Comparison of ENCODE assay signal across 1 cellular context in the genomic region with DNA sequence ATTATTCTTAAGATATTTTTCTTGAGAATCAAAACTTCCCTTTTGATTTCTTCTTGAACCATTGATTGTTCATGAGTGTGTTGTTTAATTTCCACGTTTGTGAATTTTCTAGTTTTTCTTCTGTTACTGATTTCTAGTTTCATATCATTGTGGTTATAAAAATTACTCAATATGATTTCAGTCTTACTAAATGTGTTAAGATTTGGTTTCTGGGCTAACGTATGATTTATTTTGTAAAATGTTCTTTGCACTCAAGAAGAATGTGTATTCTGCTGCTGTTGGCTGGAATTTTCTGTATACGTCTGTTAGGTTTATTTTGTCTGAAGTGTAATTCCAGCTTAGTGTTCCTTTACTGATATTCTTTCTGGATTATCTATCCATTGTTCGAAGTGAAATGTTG.
TF ChIP-seq lines count a peak whose summit lies in the region.

No MANE protein-coding gene starts in this region.

TF ChIP-seq in GM12878, 131 proteins besides CTCF, POLR2A, EP300 and RAD21:
- TF ChIP-seq STAT1 (conservative IDR thresholded peaks at IDR 0.05) (no peak), JUNB (IDR thresholded peaks at IDR 0.05) (peak; percentile 60)
TF ChIP-seq in GM12878: peak in this region for 1.
